ENCODE assay signal across 8 cellular contexts in genomic region chr1:59570524-59570923, GRCh38.
A peak's percentile ranks its signal among the peaks of the same experiment; 100 is the strongest.
DNase-seq lines count a peak whose midpoint lies in the region; ATAC-seq and TF ChIP-seq lines count a peak whose summit lies in the region.

No MANE protein-coding gene starts in this region.

- TF ChIP-seq CTCF in astrocyte of the cerebellum (IDR thresholded peaks at IDR 0.05; ENCODE audit: low read depth, low read length, missing control alignments), result no peak
- no peak for TF ChIP-seq CTCF in upper lobe of right lung (IDR thresholded peaks at IDR 0.05)
- no peak for TF ChIP-seq CTCF in esophagus muscularis mucosa (IDR thresholded peaks at IDR 0.05)

- no peak for TF ChIP-seq EP300 in esophagus muscularis mucosa (IDR thresholded peaks at IDR 0.05)

- 64% methylated on average over 3 of the region's 3 CpGs for WGBS in esophagus muscularis mucosa

- H3K27ac ChIP-seq in upper lobe of right lung (no peak overlapping the region), esophagus muscularis mucosa (replicated peaks in 1 of 4) (no peak overlapping the region)

- in situ Hi-C loops in astrocyte of the cerebellum (cut with HindIII; ENCODE audit: low sequenced_read_pairs), result no loop called here

- H3K9me3 ChIP-seq in upper lobe of right lung (no peaks in the 10 kb centered on the region), esophagus muscularis mucosa (peaks cover 0 to 6% (median 4%) of the 10 kb centered on the region in 4 donors)

- H3K27me3 ChIP-seq in upper lobe of right lung (no peaks in the 10 kb centered on the region), esophagus muscularis mucosa (no peaks in the 10 kb centered on the region)

- H3K4me1 ChIP-seq in upper lobe of right lung, result peaks cover 19% of the 10 kb centered on the region
- H3K4me1 ChIP-seq in esophagus muscularis mucosa, result no peaks in the 10 kb centered on the region

- H3K36me3 ChIP-seq in upper lobe of right lung (no peaks in the 10 kb centered on the region), esophagus muscularis mucosa (no peaks in the 10 kb centered on the region)

- DNase-seq in NCI-H748 (lab: John Stamatoyannopoulos, UW; ENCODE audit: unreplicated experiment), result peak; percentile 85
- DNase-seq in astrocyte of the cerebellum (ENCODE audit: low read depth), result peak; percentile 5
- no peak for DNase-seq in upper lobe of right lung
- no peak for DNase-seq in GM19240 (ENCODE audit: insufficient read length, low spot score)
- DNase-seq in esophagus muscularis mucosa (ENCODE audit: extremely low spot score), result no peak

- intact Hi-C loops in upper lobe of right lung (cut with DNase I), result no loop called here
- intact Hi-C loops in esophagus muscularis mucosa (cut with DNase I), result no loop called here

- H3K4me3 ChIP-seq in astrocyte of the cerebellum (ENCODE audit: low read depth, low read length), result no peak overlapping the region
- H3K4me3 ChIP-seq in upper lobe of right lung, result no peak overlapping the region
- no peak overlapping the region for H3K4me3 ChIP-seq in esophagus muscularis mucosa

- no peak for TF ChIP-seq POLR2A in esophagus muscularis mucosa (IDR thresholded peaks at IDR 0.05; ENCODE audit: low read depth)

- peak; percentile 41 for ATAC-seq in GM18520 (IDR thresholded peaks at IDR 0.05; ENCODE audit: unreplicated experiment)
- ATAC-seq in HG02759 (IDR thresholded peaks at IDR 0.05; ENCODE audit: unreplicated experiment), result peak; percentile 77
- ATAC-seq in upper lobe of right lung, result peak; percentile 87
- ATAC-seq in GM19035 (IDR thresholded peaks at IDR 0.05; ENCODE audit: unreplicated experiment), result no peak

Comparison
In these comparisons a context has a peak if more than half of its experiments do, and no peak if none do; other contexts are left out.
1. DNase-seq: peak in NCI-H748 (single experiment) and astrocyte of the cerebellum (single experiment); none in upper lobe of right lung (single experiment), GM19240 (single experiment) and esophagus muscularis mucosa (single experiment).